ENCODE assay signal across 8 cellular contexts in genomic region chr5:88734191-88734640, GRCh38.
DNase-seq lines count a peak whose midpoint lies in the region; ATAC-seq and TF ChIP-seq lines count a peak whose summit lies in the region.

No MANE protein-coding gene starts in this region.

- no peak overlapping the region for H2AFZ ChIP-seq in OCI-LY3 (ENCODE audit: low read depth, low read length)

- no peaks in the 10 kb centered on the region for H3K27me3 ChIP-seq in OCI-LY3 (ENCODE audit: low read depth, low read length)

- H3K27ac Mint-ChIP-seq in type B pancreatic cell: no peak overlapping the region

- no peaks in the 10 kb centered on the region for H3K9me3 Mint-ChIP-seq in type B pancreatic cell

- H3K27ac ChIP-seq in OCI-LY3 (ENCODE audit: low read length): peak overlapping the region; percentile 100
- no peak overlapping the region for H3K27ac ChIP-seq in substantia nigra (ENCODE audit: low read depth, low read length, poor library complexity, severe bottlenecking)

- peaks cover 93% of the 10 kb centered on the region for H3K4me1 ChIP-seq in OCI-LY3 (ENCODE audit: low read length)

- H3K27me3 Mint-ChIP-seq in type B pancreatic cell: peaks cover 14% of the 10 kb centered on the region

- DNase-seq in left kidney (ENCODE audit: low read depth, low spot score): peak; percentile 50
- no peak for DNase-seq in A172 (ENCODE audit: low spot score)
- no peak for DNase-seq in effector CD8-positive, alpha-beta T cell (lab: John Stamatoyannopoulos, UW)
- no peak for DNase-seq in type B pancreatic cell (ENCODE audit: extremely low spot score, unreplicated experiment)
- no peak for DNase-seq in substantia nigra (lab: John Stamatoyannopoulos, UW)

- peak overlapping the region; percentile 97 for H3K9ac ChIP-seq in OCI-LY3 (ENCODE audit: low read length)

- H3K79me2 ChIP-seq in OCI-LY3 (ENCODE audit: low read length): peaks cover 55% of the 10 kb centered on the region

- TF ChIP-seq CTCF in OCI-LY3 (IDR thresholded peaks at IDR 0.05; ENCODE audit: low read depth, low read length): no peak
- TF ChIP-seq CTCF in type B pancreatic cell (conservative IDR thresholded peaks at IDR 0.05): no peak

- peak overlapping the region; percentile 27; the same call in 1 of the 2 replicates for H3K4me3 ChIP-seq in OCI-LY3 (ENCODE audit: low read length)

- H3K36me3 ChIP-seq in OCI-LY3 (replicated peaks; ENCODE audit: low read depth, low read length): peaks cover 19% of the 10 kb centered on the region

- H3K4me1 Mint-ChIP-seq in type B pancreatic cell (ENCODE audit: unreplicated experiment): peaks cover 4% of the 10 kb centered on the region

- no peak overlapping the region for H3K4me3 Mint-ChIP-seq in type B pancreatic cell

- H3K9me3 ChIP-seq in OCI-LY3 (ENCODE audit: insufficient read depth, low read length): no peaks in the 10 kb centered on the region

- ATAC-seq in GM18519 (IDR thresholded peaks at IDR 0.05; ENCODE audit: low FRiP score, unreplicated experiment) (peak; percentile 42), HG02852 (IDR thresholded peaks at IDR 0.05; ENCODE audit: unreplicated experiment) (peak; percentile 56)

- peak overlapping the region; percentile 76 for H3K4me2 ChIP-seq in OCI-LY3 (ENCODE audit: low read length)

- H4K20me1 ChIP-seq in OCI-LY3 (ENCODE audit: insufficient read depth, low read length): no peaks in the 10 kb centered on the region

- H3K36me3 Mint-ChIP-seq in type B pancreatic cell: peaks cover 5% of the 10 kb centered on the region
